1 cellular context compared by ENCODE assay signal in the genomic region with DNA sequence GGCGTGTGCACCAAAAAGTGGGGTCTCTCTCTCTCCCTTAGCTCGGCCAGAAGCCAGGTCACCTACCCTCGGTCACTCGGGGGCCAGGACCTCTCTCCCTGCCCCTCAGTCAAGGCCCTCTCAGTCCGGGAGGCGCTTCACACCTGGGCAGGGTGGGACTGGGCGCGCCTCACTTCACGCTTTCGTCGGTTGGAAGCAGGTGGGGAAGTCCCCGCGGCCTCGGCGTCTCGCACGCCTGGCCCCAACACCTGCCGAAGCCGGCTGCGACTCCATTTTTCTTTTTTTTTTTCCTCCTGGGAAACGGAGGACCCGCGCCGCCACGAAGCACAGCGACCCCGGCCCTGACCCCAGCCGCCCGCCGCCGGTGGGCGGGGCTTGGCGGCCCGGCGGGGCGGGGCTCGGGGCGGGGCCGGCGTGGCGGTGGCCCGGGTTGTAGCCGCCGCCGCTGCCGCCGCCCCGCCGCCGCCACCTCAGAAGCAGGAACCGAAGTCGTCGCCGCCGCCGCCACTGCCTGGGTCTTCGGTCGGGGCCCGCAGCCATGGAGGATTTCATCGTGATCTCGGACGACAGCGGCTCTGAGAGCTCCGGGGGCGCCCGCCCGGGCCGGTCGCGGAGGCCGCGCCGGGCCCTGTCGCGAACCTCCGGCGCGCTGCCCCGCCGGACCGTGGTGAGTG.
TF ChIP-seq lines count a peak whose summit lies in the region.

A gene (plus strand): TSS at position 454 of the 674 bp plus-strand sequence. CDS start 85 bp downstream, at position 539.

TF ChIP-seq in WTC11, 78 proteins besides CTCF, POLR2A, EP300 and RAD21:
- TF ChIP-seq, protein P1, sequence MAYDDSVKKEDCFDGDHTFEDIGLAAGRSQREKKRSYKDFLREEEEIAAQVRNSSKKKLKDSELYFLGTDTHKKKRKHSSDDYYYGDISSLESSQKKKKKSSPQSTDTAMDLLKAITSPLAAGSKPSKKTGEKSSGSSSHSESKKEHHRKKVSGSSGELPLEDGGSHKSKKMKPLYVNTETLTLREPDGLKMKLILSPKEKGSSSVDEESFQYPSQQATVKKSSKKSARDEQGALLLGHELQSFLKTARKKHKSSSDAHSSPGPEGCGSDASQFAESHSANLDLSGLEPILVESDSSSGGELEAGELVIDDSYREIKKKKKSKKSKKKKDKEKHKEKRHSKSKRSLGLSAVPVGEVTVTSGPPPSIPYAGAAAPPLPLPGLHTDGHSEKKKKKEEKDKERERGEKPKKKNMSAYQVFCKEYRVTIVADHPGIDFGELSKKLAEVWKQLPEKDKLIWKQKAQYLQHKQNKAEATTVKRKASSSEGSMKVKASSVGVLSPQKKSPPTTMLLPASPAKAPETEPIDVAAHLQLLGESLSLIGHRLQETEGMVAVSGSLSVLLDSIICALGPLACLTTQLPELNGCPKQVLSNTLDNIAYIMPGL (CRISPR knock-in tag; IDR thresholded peaks at IDR 0.05), result 0 out of 2 replicates have a peak, but pooled peaks have one; percentile 31
- 0 out of 2 replicates have a peak, but pooled peaks have one; percentile 29 for TF ChIP-seq SP1 (CRISPR knock-in tag; conservative IDR thresholded peaks at IDR 0.05)
- TF ChIP-seq, protein P2, sequence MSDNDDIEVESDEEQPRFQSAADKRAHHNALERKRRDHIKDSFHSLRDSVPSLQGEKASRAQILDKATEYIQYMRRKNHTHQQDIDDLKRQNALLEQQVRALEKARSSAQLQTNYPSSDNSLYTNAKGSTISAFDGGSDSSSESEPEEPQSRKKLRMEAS (CRISPR knock-in tag; IDR thresholded peaks at IDR 0.05), result peak; percentile 51; the same call in 1 of the 2 replicates
